14 cellular contexts compared by ENCODE assay signal in genomic region chr6:125839471-125839870, GRCh38. TPM values are rescaled to one million over a fixed set of nuclear protein-coding genes. Genes with fewer than 3 reads are reported as not detected.
DNase-seq lines count a peak whose midpoint lies in the region; ATAC-seq, FAIRE-seq and TF ChIP-seq lines count a peak whose summit lies in the region.
"Had no signal": no experiment of that assay in that cellular context is flagged by ENCODE, and none has a peak within 500 bp of the region (broad histone marks: within the 10 kb centered on the region; RNA-seq: fewer than 3 reads in every experiment).

No MANE protein-coding gene starts in this region.

- no peak for FAIRE-seq in kidney (lab: Jason Lieb, UNC)
- FAIRE-seq in urothelium cell line (lab: Jason Lieb, UNC), result no peak

- H3K9ac ChIP-seq in kidney (ENCODE audit: low read length in 2 of 2), result no peak overlapping the region

- ATAC-seq in heart right ventricle (peak in 4 of 8 donors; percentile 31 to 52 (median 44)), Right ventricle myocardium inferior (no peak), HG03571 (IDR thresholded peaks at IDR 0.05; ENCODE audit: unreplicated experiment) (no peak), GM21825 (IDR thresholded peaks at IDR 0.05; ENCODE audit: unreplicated experiment) (no peak), GM21737 (IDR thresholded peaks at IDR 0.05; ENCODE audit: unreplicated experiment) (no peak)

- H3K4me3 ChIP-seq in heart right ventricle (no peak overlapping the region), brain microvascular endothelial cell (ENCODE audit: low read depth, low read length) (no peak overlapping the region), kidney (ENCODE audit: low read length in 2 of 2) (no peak overlapping the region)
- H3K4me3 ChIP-seq: ascending aorta, sigmoid colon had no signal

- TF ChIP-seq CTCF in heart right ventricle (IDR thresholded peaks at IDR 0.05), result no peak
- TF ChIP-seq CTCF in brain microvascular endothelial cell (IDR thresholded peaks at IDR 0.05; ENCODE audit: low read depth, low read length, missing control alignments), result no peak
- TF ChIP-seq CTCF in kidney (IDR thresholded peaks at IDR 0.05; ENCODE audit: borderline replicate concordance, extremely low read depth, insufficient read depth), result no peak

- no peaks in the 10 kb centered on the region for H3K27me3 ChIP-seq in heart right ventricle
- H3K27me3 ChIP-seq in brain microvascular endothelial cell (replicated peaks), result no peaks in the 10 kb centered on the region
- H3K27me3 ChIP-seq: ascending aorta, sigmoid colon had no signal

- H3K4me1 ChIP-seq in heart right ventricle (peaks cover 8 to 61% (median 27%) of the 10 kb centered on the region in 9 donors), kidney (ENCODE audit: control insufficient read depth in 1 of 2, insufficient read depth in 1 of 2, low read depth in 1 of 2, low read length in 2 of 2) (peaks cover 4 to 16% of the 10 kb centered on the region in 2 donors)

- in situ Hi-C loops in brain microvascular endothelial cell (cut with HindIII; ENCODE audit: low pct_ligation_motif_present, low sequenced_read_pairs), result no loop called here

- intact Hi-C loops in heart right ventricle (cut with DNase I) (no loop called here), Right ventricle myocardium inferior (cut with DNase I) (no loop called here), kidney (cut with DNase I) (no loop called here)

- H3K36me3 ChIP-seq in heart right ventricle (no peaks in the 10 kb centered on the region), brain microvascular endothelial cell (replicated peaks) (no peaks in the 10 kb centered on the region), kidney (ENCODE audit: control insufficient read depth in 1 of 2, insufficient read depth in 2 of 2, low read length in 2 of 2) (no peaks in the 10 kb centered on the region)
- H3K36me3 ChIP-seq: ascending aorta, sigmoid colon had no signal

- H3K27ac ChIP-seq in heart right ventricle (peak overlapping the region in 7 of 10 donors; percentile 4 to 54 (median 38)), brain microvascular endothelial cell (peak overlapping the region; percentile 25), kidney (ENCODE audit: low read depth in 2 of 2, low read length in 2 of 2) (peak overlapping the region; percentile 36 to 39)
- H3K27ac ChIP-seq: ascending aorta, sigmoid colon had no signal

- 55 to 62% methylated on average over 7 of the region's 7 CpGs for WGBS in heart right ventricle, 2 donors

- peaks cover 0 to 4% (median 0%) of the 10 kb centered on the region in 11 donors for H3K9me3 ChIP-seq in heart right ventricle
- no peaks in the 10 kb centered on the region for H3K9me3 ChIP-seq in kidney (ENCODE audit: control insufficient read depth in 1 of 2, low read length in 2 of 2)
- H3K9me3 ChIP-seq: ascending aorta, sigmoid colon had no signal

- DNase-seq in heart right ventricle (no peak), Right ventricle myocardium inferior (ENCODE audit: missing footprints) (no peak), brain microvascular endothelial cell (peak; percentile 60), kidney (no peak), urothelium cell line (ENCODE audit: low spot score) (peak; percentile 31)
- DNase-seq: activated gamma-delta T cell treated with Interleukin-2 at 50 U/mL for 16 hours; effector CD4-positive, alpha-beta T cell; mammary epithelial cell; sigmoid colon; stimulated activated CD4-positive, alpha-beta T cell treated with anti-CD3 and anti-CD28 coated beads, Interleukin-4, amount 100 ng/mL, for 1 hour had no signal

RNA-seq across cellular contexts. Expression of gene NCOA7, which starts 48.7 kb away (rescaled TPM):
- total RNA-seq in heart right ventricle (10 to 100 TPM in 7 of 10 donors, 1 to 10 TPM in 3; 6.2 to 21.3 (median 11.1) TPM), Right ventricle myocardium inferior (12.5 TPM), kidney (135 TPM)
- polyA plus RNA-seq in heart right ventricle (10 to 100 TPM in 1 of 2 donors, 1 to 10 TPM in 1; 4.2 to 10.2 TPM), kidney (ENCODE audit: insufficient read depth, low read depth, low replicate concordance) (21.0 TPM)

Comparison
In these comparisons a context has a peak if more than half of its experiments do, and no peak if none do; other contexts are left out.
1. DNase-seq: peak in brain microvascular endothelial cell (single experiment) and urothelium cell line (single experiment); none in heart right ventricle (0 of 2), Right ventricle myocardium inferior (single experiment) and kidney (single experiment).
2. Peak in every context shown above with its lines, with median percentiles within 50 percentile points of each other: H3K27ac ChIP-seq.